8 cellular contexts compared by ENCODE assay signal in the genomic region with DNA sequence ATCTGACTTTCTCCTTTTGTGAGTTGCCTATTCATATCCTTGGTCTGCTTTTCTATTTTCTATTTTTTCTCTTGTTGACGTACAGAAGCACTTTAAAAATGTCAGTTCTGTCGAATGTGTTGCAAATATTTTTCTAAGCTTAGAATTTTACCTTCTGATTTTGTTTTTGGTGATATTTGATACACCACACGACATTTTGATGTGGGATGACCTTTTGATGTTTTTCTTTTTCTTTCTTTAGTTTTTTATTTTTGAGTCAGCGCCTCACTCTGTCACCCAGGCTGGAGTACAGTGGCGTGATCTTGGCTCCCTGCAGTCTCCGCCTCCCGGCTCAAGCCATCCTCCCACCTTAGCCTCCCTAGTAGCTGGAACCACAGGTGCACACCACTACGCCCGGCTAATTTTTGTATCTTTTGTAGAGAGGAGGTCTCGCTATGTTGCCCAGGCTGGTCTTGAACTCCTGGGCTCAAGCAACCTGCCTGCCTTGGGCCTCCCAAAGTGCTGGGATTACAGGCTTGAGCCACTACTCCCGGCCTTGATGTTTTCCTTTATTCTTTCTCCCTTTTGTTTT. TPM values are rescaled to one million over a fixed set of nuclear protein-coding genes. Genes with fewer than 3 reads are reported as not detected.
DNase-seq lines count a peak whose midpoint lies in the region; ATAC-seq and TF ChIP-seq lines count a peak whose summit lies in the region.

No MANE protein-coding gene starts in this region.

- no peak for TF ChIP-seq CTCF in neural crest cell (conservative IDR thresholded peaks at IDR 0.05)

- DNase-seq in CD4-positive, alpha-beta memory T cell: no peak
- DNase-seq in RPMI8226 (peak; percentile 23), neural crest cell (ENCODE audit: low read depth, low spot score) (no peak), NCI-H510A treated with DMSO at 0.1 percent for 48 hours (lab: John Stamatoyannopoulos, UW) (no peak), NCI-H82 treated with DMSO at 0.1 percent for 48 hours (lab: John Stamatoyannopoulos, UW; ENCODE audit: unreplicated experiment) (no peak), left lobe of liver (ENCODE audit: low spot score) (no peak)

- POLR2A ChIA-PET in CD4-positive, alpha-beta memory T cell (lab: Charles Lee; ENCODE audit: partially characterized antibody): interaction anchor here (1.3 to 3.4 kb wide), 5 partner anchors 15 to 268 kb away, joined by 3 to 45 read pairs (median 5); a partner anchor contains a TSS

- H3K36me3 Mint-ChIP-seq in CD4-positive, alpha-beta memory T cell: no peaks in the 10 kb centered on the region
- H3K36me3 Mint-ChIP-seq in neural crest cell (ENCODE audit: low read depth): no peaks in the 10 kb centered on the region

- CTCF ChIA-PET in CD4-positive, alpha-beta memory T cell (lab: Charles Lee; ENCODE audit: partially characterized antibody): interaction anchor here (0.6 to 5.3 kb wide), 27 partner anchors 8 to 1204 kb away, joined by 3 to 155 read pairs (median 4); a partner anchor contains a TSS

- H3K4me1 Mint-ChIP-seq in CD4-positive, alpha-beta memory T cell: peaks cover 9 to 22% (median 17%) of the 10 kb centered on the region in 4 donors
- peaks cover 31% of the 10 kb centered on the region for H3K4me1 Mint-ChIP-seq in neural crest cell

- no peaks in the 10 kb centered on the region for H3K9me3 Mint-ChIP-seq in CD4-positive, alpha-beta memory T cell
- no peaks in the 10 kb centered on the region for H3K9me3 Mint-ChIP-seq in neural crest cell

- no peak for ATAC-seq in GM21423 (IDR thresholded peaks at IDR 0.05; ENCODE audit: unreplicated experiment)
- no peak for ATAC-seq in left lobe of liver

- no peaks in the 10 kb centered on the region for H3K27me3 Mint-ChIP-seq in CD4-positive, alpha-beta memory T cell
- H3K27me3 Mint-ChIP-seq in neural crest cell (ENCODE audit: low read depth): no peaks in the 10 kb centered on the region

- H3K4me3 Mint-ChIP-seq in CD4-positive, alpha-beta memory T cell: peak overlapping the region; percentile 72 to 88 (median 84)
- peak overlapping the region; percentile 77 for H3K4me3 Mint-ChIP-seq in neural crest cell

- no peaks in the 10 kb centered on the region for H3K9me3 ChIP-seq in CD4-positive, alpha-beta memory T cell (ENCODE audit: control insufficient read depth in 1 of 2, low read length in 2 of 2)
- H3K9me3 ChIP-seq in duodenal mucosa (ENCODE audit: control insufficient read depth in 1 of 2, low read length in 2 of 2): no peaks in the 10 kb centered on the region

- peak overlapping the region; percentile 47 to 57 for H3K4me3 ChIP-seq in CD4-positive, alpha-beta memory T cell (ENCODE audit: low read length in 2 of 2)
- H3K4me3 ChIP-seq in duodenal mucosa (ENCODE audit: low read depth in 1 of 2, low read length in 2 of 2): peak overlapping the region; percentile 65 to 74

- intact Hi-C loops in CD4-positive, alpha-beta memory T cell (cut with micrococcal nuclease): loop anchor here (2.0 kb wide), 1 partner anchor 89 kb away; no protein-coding TSS in a partner anchor

- H3K4me1 ChIP-seq in CD4-positive, alpha-beta memory T cell (ENCODE audit: insufficient read depth, low read length): peaks cover 7% of the 10 kb centered on the region
- H3K4me1 ChIP-seq in duodenal mucosa (ENCODE audit: control insufficient read depth in 1 of 2, insufficient read depth in 2 of 2, low read length in 2 of 2): peaks cover 8 to 13% of the 10 kb centered on the region in 2 donors

- H3K27me3 ChIP-seq in CD4-positive, alpha-beta memory T cell (ENCODE audit: insufficient read depth, low read length): no peaks in the 10 kb centered on the region
- no peaks in the 10 kb centered on the region for H3K27me3 ChIP-seq in duodenal mucosa (ENCODE audit: control insufficient read depth in 1 of 2, insufficient read depth in 2 of 2, low read length in 2 of 2)

- H3K27ac Mint-ChIP-seq in CD4-positive, alpha-beta memory T cell: peak overlapping the region; percentile 48 to 93 (median 79)
- peak overlapping the region; percentile 1 for H3K27ac Mint-ChIP-seq in neural crest cell (ENCODE audit: unreplicated experiment)

- H3K36me3 ChIP-seq in CD4-positive, alpha-beta memory T cell (ENCODE audit: insufficient read depth, low read length): no peaks in the 10 kb centered on the region
- no peaks in the 10 kb centered on the region for H3K36me3 ChIP-seq in duodenal mucosa (ENCODE audit: control insufficient read depth in 1 of 2, insufficient read depth in 2 of 2, low read length in 2 of 2)

- H3K27ac ChIP-seq in CD4-positive, alpha-beta memory T cell (ENCODE audit: low read depth, low read length): peak overlapping the region; percentile 47
- peak overlapping the region; percentile 76 for H3K27ac ChIP-seq in duodenal mucosa (ENCODE audit: low read depth, low read length)

- peak overlapping the region; percentile 61 to 67 for H3K9ac ChIP-seq in duodenal mucosa (ENCODE audit: low read depth in 1 of 2, low read length in 2 of 2)

RNA-seq across cellular contexts. Expression of a gene that starts 39.6 kb away (rescaled TPM):
- 100 to 1,000 TPM; 122 to 130 TPM for total RNA-seq in CD4-positive, alpha-beta memory T cell
- 100 to 1,000 TPM; 152 to 157 TPM for polyA plus RNA-seq in CD4-positive, alpha-beta memory T cell
- total RNA-seq in neural crest cell (231 and 237 TPM in 2 replicates), left lobe of liver (37.5 TPM)
